In genomic region chr14:68372363-68372762, GRCh38 we compare ENCODE assay signal across 14 cellular contexts.
"Had no signal": no experiment of that assay in that cellular context is flagged by ENCODE, and none has a peak within 500 bp of the region (broad histone marks: within the 10 kb centered on the region; RNA-seq: fewer than 3 reads in every experiment).

No MANE protein-coding gene starts in this region.

- H3K36me3 Mint-ChIP-seq: activated naive CD4-positive, alpha-beta T cell treated with anti-CD3 and anti-CD28 coated beads, Interleukin-2, amount 50 U/mL, for 72 hours; natural killer cell had no signal

- H3K27ac ChIP-seq: breast epithelium, dorsolateral prefrontal cortex had no signal

- ATAC-seq: activated CD4-positive, CD25-positive, alpha-beta regulatory T cell treated with anti-CD3 and anti-CD28 coated beads, Interleukin-2, amount 50 U/mL, for 24 hours; activated CD8-positive, alpha-beta memory T cell treated with anti-CD3 and anti-CD28 coated beads, Interleukin-2, amount 10 ng/mL, durations not matched to agents 7 days and 5 days; activated naive CD4-positive, alpha-beta T cell treated with anti-CD3 and anti-CD28 coated beads, Interleukin-2, amount 50 U/mL, for 72 hours; esophagus mucosa; natural killer cell; sciatic nerve had no signal

- DNase-seq: activated CD8-positive, alpha-beta memory T cell treated with anti-CD3 and anti-CD28 coated beads, Interleukin-2, amount 10 ng/mL, durations not matched to agents 7 days and 5 days; activated effector memory CD4-positive, alpha-beta T cell treated with Interleukin-2 at 50 U/mL for 16 hours; activated T-cell treated with anti-CD3 and anti-CD28 coated beads, Interleukin-2, amount 50 U/mL, for 24 hours; dorsolateral prefrontal cortex; hypothalamus; natural killer cell; spleen; stimulated activated CD4-positive, alpha-beta T cell treated with anti-CD3 and anti-CD28 coated beads, Interleukin-1b, Interleukin-23, amount 100 ng/mL, for 48 hours; stimulated activated naive CD4-positive, alpha-beta T cell treated with Interleukin-2 at 50 U/mL for 16 hours had no signal

- H3K9me3 ChIP-seq: breast epithelium, spleen had no signal

- H3K4me3 ChIP-seq: breast epithelium, dorsolateral prefrontal cortex, spleen had no signal

- H3K9me3 Mint-ChIP-seq: activated T-cell treated with anti-CD3 and anti-CD28 coated beads, Interleukin-2, amount 50 U/mL, for 24 hours; natural killer cell had no signal

- H3K27ac Mint-ChIP-seq: activated CD8-positive, alpha-beta memory T cell treated with anti-CD3 and anti-CD28 coated beads, Interleukin-2, amount 10 ng/mL, durations not matched to agents 7 days and 5 days; activated naive CD4-positive, alpha-beta T cell treated with anti-CD3 and anti-CD28 coated beads, Interleukin-2, amount 50 U/mL, for 72 hours; activated T-cell treated with anti-CD3 and anti-CD28 coated beads, Interleukin-2, amount 50 U/mL, for 24 hours had no signal

- H3K27me3 ChIP-seq: breast epithelium, dorsolateral prefrontal cortex, spleen had no signal

- H3K36me3 ChIP-seq: breast epithelium, spleen had no signal

- H3K4me3 Mint-ChIP-seq: activated CD8-positive, alpha-beta memory T cell treated with anti-CD3 and anti-CD28 coated beads, Interleukin-2, amount 10 ng/mL, durations not matched to agents 7 days and 5 days; activated T-cell treated with anti-CD3 and anti-CD28 coated beads, Interleukin-2, amount 50 U/mL, for 24 hours; natural killer cell had no signal

- H3K27me3 Mint-ChIP-seq: activated CD8-positive, alpha-beta memory T cell treated with anti-CD3 and anti-CD28 coated beads, Interleukin-2, amount 10 ng/mL, durations not matched to agents 7 days and 5 days; activated T-cell treated with anti-CD3 and anti-CD28 coated beads, Interleukin-2, amount 50 U/mL, for 24 hours had no signal
